14 cellular contexts compared by ENCODE assay signal in genomic region chr9:124696101-124696500, GRCh38.
DNase-seq lines count a peak whose midpoint lies in the region; ATAC-seq, FAIRE-seq and TF ChIP-seq lines count a peak whose summit lies in the region.
"Had no signal": no experiment of that assay in that cellular context is flagged by ENCODE, and none has a peak within 500 bp of the region (broad histone marks: within the 10 kb centered on the region; RNA-seq: fewer than 3 reads in every experiment).

No MANE protein-coding gene starts in this region.

- H3K9me3 ChIP-seq in endodermal cell (ENCODE audit: control insufficient read depth, low read length) (no peaks in the 10 kb centered on the region), neutrophil (no peaks in the 10 kb centered on the region)
- H3K9me3 ChIP-seq: sigmoid colon had no signal

- no peak overlapping the region for H3K27ac ChIP-seq in endodermal cell (ENCODE audit: low read depth, low read length)
- H3K27ac ChIP-seq in neutrophil, result peak overlapping the region; percentile 80
- H3K27ac ChIP-seq: sigmoid colon had no signal

- H3K4me1 Mint-ChIP-seq in endodermal cell, result peaks cover 24% of the 10 kb centered on the region

- DNase-seq in GM03348 (ENCODE audit: low spot score) (peak; percentile 39), RCC 7860 (ENCODE audit: low spot score) (peak; percentile 77), endodermal cell (no peak), SIG-M5 treated with dmso at 0.1 percent for 504 hours (lab: John Stamatoyannopoulos, UW; ENCODE audit: unreplicated experiment) (no peak), SKM-1 treated with dmso at 0.1 percent for 144 hours (lab: John Stamatoyannopoulos, UW; ENCODE audit: unreplicated experiment) (no peak)
- no peak for DNase-seq in activated CD8-positive, alpha-beta memory T cell treated with anti-CD3 and anti-CD28 coated beads, Interleukin-2, amount 50 U/mL, for 4 hours
- DNase-seq: CD8-positive, alpha-beta T cell; NCI-H1105 treated with DMSO at 0.1 percent for 48 hours; NCI-H510A; sigmoid colon had no signal

- H3K4me1 ChIP-seq in endodermal cell (ENCODE audit: control insufficient read depth, insufficient read depth, low read length) (peaks cover 2% of the 10 kb centered on the region), neutrophil (ENCODE audit: control insufficient read depth in 1 of 2, insufficient read depth in 1 of 2, low read depth in 1 of 2, low read length in 1 of 2) (peaks cover 62 to 71% of the 10 kb centered on the region in 2 experiments)

- no peaks in the 10 kb centered on the region for H3K36me3 Mint-ChIP-seq in endodermal cell (ENCODE audit: low read depth)
- H3K36me3 Mint-ChIP-seq: activated naive CD4-positive, alpha-beta T cell treated with anti-CD3 and anti-CD28 coated beads, Interleukin-2, amount 50 U/mL, for 72 hours; CD8-positive, alpha-beta T cell had no signal

- TF ChIP-seq CTCF in endodermal cell (conservative IDR thresholded peaks at IDR 0.05), result no peak
- no peak for TF ChIP-seq CTCF in neutrophil (IDR thresholded peaks at IDR 0.05)

- H3K4me3 Mint-ChIP-seq in endodermal cell, result no peak overlapping the region
- H3K4me3 Mint-ChIP-seq: CD8-positive, alpha-beta T cell had no signal

- no peak for FAIRE-seq in RCC 7860 (lab: Jason Lieb, UNC)
- FAIRE-seq: kidney had no signal

- H3K27me3 ChIP-seq in endodermal cell (ENCODE audit: control insufficient read depth, insufficient read depth, low read length, poor library complexity, severe bottlenecking), result no peaks in the 10 kb centered on the region
- H3K27me3 ChIP-seq in neutrophil, result no peaks in the 10 kb centered on the region
- H3K27me3 ChIP-seq: sigmoid colon had no signal

- peak overlapping the region; percentile 4 for H3K27ac Mint-ChIP-seq in endodermal cell
- H3K27ac Mint-ChIP-seq: activated naive CD4-positive, alpha-beta T cell treated with anti-CD3 and anti-CD28 coated beads, Interleukin-2, amount 50 U/mL, for 72 hours; CD8-positive, alpha-beta T cell had no signal

- H3K9ac ChIP-seq in endodermal cell (ENCODE audit: extremely low read depth, low read length, poor library complexity, severe bottlenecking), result no peak overlapping the region

- 41 to 57% methylated on average over 2 to 3 of the region's 3 CpGs for WGBS in endodermal cell (ENCODE audit: insufficient coverage in 1 of 2, insufficient read length in 1 of 2), 2 experiments

- H3K4me3 ChIP-seq in endodermal cell (ENCODE audit: low read length), result no peak overlapping the region
- no peak overlapping the region for H3K4me3 ChIP-seq in neutrophil (ENCODE audit: low read depth in 1 of 2, low read length in 1 of 2)
- H3K4me3 ChIP-seq: sigmoid colon had no signal

- ATAC-seq in GM18870 (IDR thresholded peaks at IDR 0.05; ENCODE audit: unreplicated experiment), result no peak
- ATAC-seq: activated naive CD4-positive, alpha-beta T cell treated with anti-CD3 and anti-CD28 coated beads, Interleukin-2, amount 50 U/mL, for 72 hours; CD8-positive, alpha-beta T cell had no signal

- peaks cover 4% of the 10 kb centered on the region for H3K36me3 ChIP-seq in endodermal cell (ENCODE audit: control insufficient read depth, insufficient read depth, low read length)
- H3K36me3 ChIP-seq in neutrophil, result no peaks in the 10 kb centered on the region
- H3K36me3 ChIP-seq: sigmoid colon had no signal

- H3K9me3 Mint-ChIP-seq in endodermal cell, result no peaks in the 10 kb centered on the region
- H3K9me3 Mint-ChIP-seq: activated naive CD4-positive, alpha-beta T cell treated with anti-CD3 and anti-CD28 coated beads, Interleukin-2, amount 50 U/mL, for 72 hours; CD8-positive, alpha-beta T cell had no signal

- no peaks in the 10 kb centered on the region for H3K27me3 Mint-ChIP-seq in endodermal cell (ENCODE audit: insufficient read depth)

Comparison
In these comparisons a context has a peak if more than half of its experiments do, and no peak if none do; other contexts are left out.
1. DNase-seq: peak in GM03348 (single experiment) and RCC 7860 (single experiment); none in endodermal cell (single experiment), SIG-M5 treated with dmso at 0.1 percent for 504 hours (single experiment), SKM-1 treated with dmso at 0.1 percent for 144 hours (single experiment) and activated CD8-positive, alpha-beta memory T cell treated with anti-CD3 and anti-CD28 coated beads, Interleukin-2, amount 50 U/mL, for 4 hours (single experiment).